27 cellular contexts compared by ENCODE assay signal in genomic region chr5:132928008-132928407, GRCh38.
"Had no signal": no experiment of that assay in that cellular context is flagged by ENCODE, and none has a peak within 500 bp of the region (broad histone marks: within the 10 kb centered on the region; RNA-seq: fewer than 3 reads in every experiment).

No MANE protein-coding gene starts in this region.

- H3K27ac Mint-ChIP-seq: nephron, neural progenitor cell had no signal

- H3K4me1 Mint-ChIP-seq: neural progenitor cell had no signal

- H3K4me3 ChIP-seq: gastrocnemius medialis, lung, neural progenitor cell, smooth muscle cell, stomach, thyroid gland had no signal

- H3K4me1 ChIP-seq: neural progenitor cell, parathyroid adenoma, thyroid gland had no signal

- DNase-seq: cortex of kidney; effector memory CD8-positive, alpha-beta T cell; foreskin fibroblast; gastrocnemius medialis; head of caudate nucleus; kidney; mesendoderm; midbrain; naive thymus-derived CD4-positive, alpha-beta T cell; stimulated activated CD4-positive, alpha-beta T cell treated with anti-CD3 and anti-CD28 coated beads, Interleukin-12 subunit alpha, Interleukin-12 subunit beta, amount 100 ng/mL, for 4 hours; stimulated activated CD4-positive, alpha-beta T cell treated with anti-CD3 and anti-CD28 coated beads, Interleukin-1b, Interleukin-23, amount 100 ng/mL, for 48 hours; stimulated activated CD4-positive, alpha-beta T cell treated with anti-CD3 and anti-CD28 coated beads, Interleukin-4, amount 100 ng/mL, for 1 hour; stimulated activated CD8-positive, alpha-beta memory T cell treated with anti-CD3 and anti-CD28 coated beads, Interleukin-4, amount 100 ng/mL, for 48 hours; stimulated activated naive CD4-positive, alpha-beta T cell treated with Interleukin-2 at 50 U/mL for 16 hours; stomach; thyroid gland; trophoblast cell had no signal

- H3K4me3 Mint-ChIP-seq: effector memory CD8-positive, alpha-beta T cell; naive thymus-derived CD4-positive, alpha-beta T cell; nephron; neural progenitor cell had no signal

- H3K27me3 Mint-ChIP-seq: effector memory CD8-positive, alpha-beta T cell; naive thymus-derived CD4-positive, alpha-beta T cell; progenitor cell of endocrine pancreas had no signal

- ATAC-seq: effector memory CD8-positive, alpha-beta T cell; esophagus mucosa; gastrocnemius medialis; left lobe of liver; naive thymus-derived CD4-positive, alpha-beta T cell; sciatic nerve had no signal

- H3K9me3 Mint-ChIP-seq: effector memory CD8-positive, alpha-beta T cell; naive thymus-derived CD4-positive, alpha-beta T cell; nephron; neural progenitor cell had no signal

- FAIRE-seq: kidney had no signal

- H3K27ac ChIP-seq: epithelial cell of prostate, gastrocnemius medialis, neural progenitor cell, parathyroid adenoma, stomach, thyroid gland had no signal

- H3K4me2 ChIP-seq: neural progenitor cell, smooth muscle cell had no signal

- H3K27me3 ChIP-seq: gastrocnemius medialis, neural progenitor cell, stomach, thyroid gland had no signal

- H2AFZ ChIP-seq: neural progenitor cell, parathyroid adenoma had no signal

- H3K9ac ChIP-seq: neural progenitor cell, parathyroid adenoma had no signal

- H3K9me3 ChIP-seq: gastrocnemius medialis, stomach, thyroid gland had no signal
